ENCODE assay signal across 1 cellular context in the genomic region with DNA sequence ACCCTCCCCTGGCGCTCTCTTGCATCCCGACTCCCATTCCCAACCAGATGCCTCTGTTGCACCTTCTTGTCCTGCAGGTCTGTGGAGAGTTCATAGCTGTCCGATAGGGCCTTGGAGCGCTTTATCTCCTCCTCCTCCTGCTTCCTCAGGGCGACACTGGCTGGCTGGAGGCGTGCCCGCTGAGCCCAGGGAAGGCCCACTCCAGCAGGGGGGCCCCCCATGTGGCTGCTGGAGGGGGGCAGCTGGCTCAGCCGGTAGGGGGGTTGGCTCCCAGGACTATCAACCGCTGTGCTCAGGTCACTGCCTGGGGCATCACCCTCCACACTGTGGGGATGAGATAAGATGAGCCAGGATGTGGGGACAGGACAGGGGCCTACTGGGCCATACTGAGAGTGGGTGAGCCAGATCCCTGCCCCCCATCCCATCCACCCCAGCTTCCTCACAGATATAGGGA.
TF ChIP-seq lines count a peak whose summit lies in the region.

No MANE protein-coding gene starts in this region.

TF ChIP-seq in K562, 482 proteins besides CTCF, POLR2A, EP300 and RAD21 (continued from another document and continues in another):
- TF ChIP-seq, protein P1, sequence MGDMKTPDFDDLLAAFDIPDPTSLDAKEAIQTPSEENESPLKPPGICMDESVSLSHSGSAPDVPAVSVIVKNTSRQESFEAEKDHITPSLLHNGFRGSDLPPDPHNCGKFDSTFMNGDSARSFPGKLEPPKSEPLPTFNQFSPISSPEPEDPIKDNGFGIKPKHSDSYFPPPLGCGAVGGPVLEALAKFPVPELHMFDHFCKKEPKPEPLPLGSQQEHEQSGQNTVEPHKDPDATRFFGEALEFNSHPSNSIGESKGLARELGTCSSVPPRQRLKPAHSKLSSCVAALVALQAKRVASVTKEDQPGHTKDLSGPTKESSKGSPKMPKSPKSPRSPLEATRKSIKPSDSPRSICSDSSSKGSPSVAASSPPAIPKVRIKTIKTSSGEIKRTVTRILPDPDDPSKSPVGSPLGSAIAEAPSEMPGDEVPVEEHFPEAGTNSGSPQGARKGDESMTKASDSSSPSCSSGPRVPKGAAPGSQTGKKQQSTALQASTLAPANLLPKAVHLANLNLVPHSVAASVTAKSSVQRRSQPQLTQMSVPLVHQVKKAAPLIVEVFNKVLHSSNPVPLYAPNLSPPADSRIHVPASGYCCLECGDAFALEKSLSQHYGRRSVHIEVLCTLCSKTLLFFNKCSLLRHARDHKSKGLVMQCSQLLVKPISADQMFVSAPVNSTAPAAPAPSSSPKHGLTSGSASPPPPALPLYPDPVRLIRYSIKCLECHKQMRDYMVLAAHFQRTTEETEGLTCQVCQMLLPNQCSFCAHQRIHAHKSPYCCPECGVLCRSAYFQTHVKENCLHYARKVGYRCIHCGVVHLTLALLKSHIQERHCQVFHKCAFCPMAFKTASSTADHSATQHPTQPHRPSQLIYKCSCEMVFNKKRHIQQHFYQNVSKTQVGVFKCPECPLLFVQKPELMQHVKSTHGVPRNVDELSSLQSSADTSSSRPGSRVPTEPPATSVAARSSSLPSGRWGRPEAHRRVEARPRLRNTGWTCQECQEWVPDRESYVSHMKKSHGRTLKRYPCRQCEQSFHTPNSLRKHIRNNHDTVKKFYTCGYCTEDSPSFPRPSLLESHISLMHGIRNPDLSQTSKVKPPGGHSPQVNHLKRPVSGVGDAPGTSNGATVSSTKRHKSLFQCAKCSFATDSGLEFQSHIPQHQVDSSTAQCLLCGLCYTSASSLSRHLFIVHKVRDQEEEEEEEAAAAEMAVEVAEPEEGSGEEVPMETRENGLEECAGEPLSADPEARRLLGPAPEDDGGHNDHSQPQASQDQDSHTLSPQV (IDR thresholded peaks at IDR 0.05) = peak; percentile 53
- TF ChIP-seq SRSF3 (IDR thresholded peaks at IDR 0.05; ENCODE audit: insufficient read depth, low read length) (no peak), ZSCAN32 (CRISPR knock-in tag; IDR thresholded peaks at IDR 0.05) (no peak), NELFE (IDR thresholded peaks at IDR 0.05; ENCODE audit: insufficient read depth, insufficient read length) (no peak), ETV1 (tag; conservative IDR thresholded peaks at IDR 0.05; ENCODE audit: low read depth) (peak; percentile 38; the same call in 1 of the 2 replicates), THRAP3 (IDR thresholded peaks at IDR 0.05; ENCODE audit: borderline replicate concordance) (no peak), ZNF316 (IDR thresholded peaks at IDR 0.05) (no peak), TCF7L2 (IDR thresholded peaks at IDR 0.05; ENCODE audit: low read depth, low read length) (0 out of 2 replicates have a peak, but pooled peaks have one; percentile 27), RBBP5 (IDR thresholded peaks at IDR 0.05; ENCODE audit: borderline replicate concordance, insufficient read depth, low read length, poor library complexity, severe bottlenecking) (no peak), MYNN (IDR thresholded peaks at IDR 0.05) (peak; percentile 92), MYNN (CRISPR knock-in tag; IDR thresholded peaks at IDR 0.05) (no peak), LEF1 (IDR thresholded peaks at IDR 0.05) (peak; percentile 67; the same call in 1 of the 2 replicates), SP1 (CRISPR knock-in tag; IDR thresholded peaks at IDR 0.05) (0 out of 2 replicates have a peak, but pooled peaks have one; percentile 25), SRF (CRISPR knock-in tag; IDR thresholded peaks at IDR 0.05) (peak in 1 of 2 experiments; percentile 36; a peak in 1 of 4 replicates), CXXC5 (CRISPR knock-in tag; IDR thresholded peaks at IDR 0.05) (peak; percentile 56), HMG20B (CRISPR knock-in tag; IDR thresholded peaks at IDR 0.05) (no peak), CREB5 (CRISPR knock-in tag; IDR thresholded peaks at IDR 0.05) (no peak), ZNF41 (CRISPR knock-in tag; conservative IDR thresholded peaks at IDR 0.05) (no peak), ZNF583 (CRISPR knock-in tag; IDR thresholded peaks at IDR 0.05) (no peak), MYBL2 (IDR thresholded peaks at IDR 0.05; ENCODE audit: low read depth) (no peak), MYBL2 (CRISPR knock-in tag; IDR thresholded peaks at IDR 0.05; ENCODE audit: borderline replicate concordance) (no peak), TAL1 (IDR thresholded peaks at IDR 0.05) (peak; percentile 87), DACH1 (IDR thresholded peaks at IDR 0.05; ENCODE audit: partially characterized antibody) (peak; percentile 39), MEIS2 (IDR thresholded peaks at IDR 0.05; ENCODE audit: partially characterized antibody) (no peak), ERF (CRISPR knock-in tag; IDR thresholded peaks at IDR 0.05) (no peak), CLOCK (CRISPR knock-in tag; IDR thresholded peaks at IDR 0.05; ENCODE audit: borderline replicate concordance) (no peak), NBN (IDR thresholded peaks at IDR 0.05; ENCODE audit: low read depth) (peak; percentile 36; the same call in 1 of the 2 replicates), NFRKB (IDR thresholded peaks at IDR 0.05; ENCODE audit: low read depth) (no peak), ZNF212 (CRISPR knock-in tag; IDR thresholded peaks at IDR 0.05) (no peak), MTF1 (CRISPR knock-in tag; IDR thresholded peaks at IDR 0.05; ENCODE audit: borderline replicate concordance) (no peak), SLC30A9 (CRISPR knock-in tag; IDR thresholded peaks at IDR 0.05) (no peak), EGR1 (conservative IDR thresholded peaks at IDR 0.05) (peak; percentile 43), GATA2 (CRISPR knock-in tag; IDR thresholded peaks at IDR 0.05) (peak; percentile 73), PHTF2 (CRISPR knock-in tag; IDR thresholded peaks at IDR 0.05) (no peak), ZNF12 (CRISPR knock-in tag; IDR thresholded peaks at IDR 0.05) (no peak), ZNF75A (CRISPR knock-in tag; IDR thresholded peaks at IDR 0.05) (no peak), POLR3G (IDR thresholded peaks at IDR 0.05; ENCODE audit: extremely low read depth, insufficient read length, insufficient replicate concordance) (no peak), ZNF175 (CRISPR knock-in tag; IDR thresholded peaks at IDR 0.05; ENCODE audit: low read depth) (0 out of 2 replicates have a peak, but pooled peaks have one; percentile 57), SMARCA4 (IDR thresholded peaks at IDR 0.05) (peak; percentile 68), ZNF311 (CRISPR knock-in tag; IDR thresholded peaks at IDR 0.05) (no peak), ZNF121 (CRISPR knock-in tag; conservative IDR thresholded peaks at IDR 0.05) (no peak), ZNF76 (CRISPR knock-in tag; IDR thresholded peaks at IDR 0.05; ENCODE audit: borderline replicate concordance) (no peak), NEUROD1 (IDR thresholded peaks at IDR 0.05; ENCODE audit: borderline replicate concordance, low read depth, low read length, partially characterized antibody) (peak; percentile 28), ZNF551 (CRISPR knock-in tag; IDR thresholded peaks at IDR 0.05) (no peak), NR2C1 (IDR thresholded peaks at IDR 0.05) (no peak), NR2C1 (tag; IDR thresholded peaks at IDR 0.05) (no peak), ATF7 (IDR thresholded peaks at IDR 0.05) (peak; percentile 65; the same call in 1 of the 2 replicates), RHOXF2B (CRISPR knock-in tag; conservative IDR thresholded peaks at IDR 0.05) (no peak), SIX5 (IDR thresholded peaks at IDR 0.05; ENCODE audit: borderline replicate concordance in 1 of 2, insufficient read depth in 1 of 2, low read depth in 1 of 2, low read length in 2 of 2) (no peak)
- TF ChIP-seq, protein P2, sequence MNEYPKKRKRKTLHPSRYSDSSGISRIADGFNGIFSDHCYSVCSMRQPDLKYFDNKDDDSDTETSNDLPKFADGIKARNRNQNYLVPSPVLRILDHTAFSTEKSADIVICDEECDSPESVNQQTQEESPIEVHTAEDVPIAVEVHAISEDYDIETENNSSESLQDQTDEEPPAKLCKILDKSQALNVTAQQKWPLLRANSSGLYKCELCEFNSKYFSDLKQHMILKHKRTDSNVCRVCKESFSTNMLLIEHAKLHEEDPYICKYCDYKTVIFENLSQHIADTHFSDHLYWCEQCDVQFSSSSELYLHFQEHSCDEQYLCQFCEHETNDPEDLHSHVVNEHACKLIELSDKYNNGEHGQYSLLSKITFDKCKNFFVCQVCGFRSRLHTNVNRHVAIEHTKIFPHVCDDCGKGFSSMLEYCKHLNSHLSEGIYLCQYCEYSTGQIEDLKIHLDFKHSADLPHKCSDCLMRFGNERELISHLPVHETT (CRISPR knock-in tag; conservative IDR thresholded peaks at IDR 0.05 in 1 of 2, IDR thresholded peaks at IDR 0.05 in 1 of 2) = peak in 1 of 2 experiments; percentile 43; a peak in 1 of 4 replicates
- TF ChIP-seq, protein P3, sequence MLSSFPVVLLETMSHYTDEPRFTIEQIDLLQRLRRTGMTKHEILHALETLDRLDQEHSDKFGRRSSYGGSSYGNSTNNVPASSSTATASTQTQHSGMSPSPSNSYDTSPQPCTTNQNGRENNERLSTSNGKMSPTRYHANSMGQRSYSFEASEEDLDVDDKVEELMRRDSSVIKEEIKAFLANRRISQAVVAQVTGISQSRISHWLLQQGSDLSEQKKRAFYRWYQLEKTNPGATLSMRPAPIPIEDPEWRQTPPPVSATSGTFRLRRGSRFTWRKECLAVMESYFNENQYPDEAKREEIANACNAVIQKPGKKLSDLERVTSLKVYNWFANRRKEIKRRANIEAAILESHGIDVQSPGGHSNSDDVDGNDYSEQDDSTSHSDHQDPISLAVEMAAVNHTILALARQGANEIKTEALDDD (IDR thresholded peaks at IDR 0.05) = no peak
- TF ChIP-seq, protein P4, sequence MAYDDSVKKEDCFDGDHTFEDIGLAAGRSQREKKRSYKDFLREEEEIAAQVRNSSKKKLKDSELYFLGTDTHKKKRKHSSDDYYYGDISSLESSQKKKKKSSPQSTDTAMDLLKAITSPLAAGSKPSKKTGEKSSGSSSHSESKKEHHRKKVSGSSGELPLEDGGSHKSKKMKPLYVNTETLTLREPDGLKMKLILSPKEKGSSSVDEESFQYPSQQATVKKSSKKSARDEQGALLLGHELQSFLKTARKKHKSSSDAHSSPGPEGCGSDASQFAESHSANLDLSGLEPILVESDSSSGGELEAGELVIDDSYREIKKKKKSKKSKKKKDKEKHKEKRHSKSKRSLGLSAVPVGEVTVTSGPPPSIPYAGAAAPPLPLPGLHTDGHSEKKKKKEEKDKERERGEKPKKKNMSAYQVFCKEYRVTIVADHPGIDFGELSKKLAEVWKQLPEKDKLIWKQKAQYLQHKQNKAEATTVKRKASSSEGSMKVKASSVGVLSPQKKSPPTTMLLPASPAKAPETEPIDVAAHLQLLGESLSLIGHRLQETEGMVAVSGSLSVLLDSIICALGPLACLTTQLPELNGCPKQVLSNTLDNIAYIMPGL (CRISPR knock-in tag; IDR thresholded peaks at IDR 0.05) = no peak
- TF ChIP-seq, protein P5, sequence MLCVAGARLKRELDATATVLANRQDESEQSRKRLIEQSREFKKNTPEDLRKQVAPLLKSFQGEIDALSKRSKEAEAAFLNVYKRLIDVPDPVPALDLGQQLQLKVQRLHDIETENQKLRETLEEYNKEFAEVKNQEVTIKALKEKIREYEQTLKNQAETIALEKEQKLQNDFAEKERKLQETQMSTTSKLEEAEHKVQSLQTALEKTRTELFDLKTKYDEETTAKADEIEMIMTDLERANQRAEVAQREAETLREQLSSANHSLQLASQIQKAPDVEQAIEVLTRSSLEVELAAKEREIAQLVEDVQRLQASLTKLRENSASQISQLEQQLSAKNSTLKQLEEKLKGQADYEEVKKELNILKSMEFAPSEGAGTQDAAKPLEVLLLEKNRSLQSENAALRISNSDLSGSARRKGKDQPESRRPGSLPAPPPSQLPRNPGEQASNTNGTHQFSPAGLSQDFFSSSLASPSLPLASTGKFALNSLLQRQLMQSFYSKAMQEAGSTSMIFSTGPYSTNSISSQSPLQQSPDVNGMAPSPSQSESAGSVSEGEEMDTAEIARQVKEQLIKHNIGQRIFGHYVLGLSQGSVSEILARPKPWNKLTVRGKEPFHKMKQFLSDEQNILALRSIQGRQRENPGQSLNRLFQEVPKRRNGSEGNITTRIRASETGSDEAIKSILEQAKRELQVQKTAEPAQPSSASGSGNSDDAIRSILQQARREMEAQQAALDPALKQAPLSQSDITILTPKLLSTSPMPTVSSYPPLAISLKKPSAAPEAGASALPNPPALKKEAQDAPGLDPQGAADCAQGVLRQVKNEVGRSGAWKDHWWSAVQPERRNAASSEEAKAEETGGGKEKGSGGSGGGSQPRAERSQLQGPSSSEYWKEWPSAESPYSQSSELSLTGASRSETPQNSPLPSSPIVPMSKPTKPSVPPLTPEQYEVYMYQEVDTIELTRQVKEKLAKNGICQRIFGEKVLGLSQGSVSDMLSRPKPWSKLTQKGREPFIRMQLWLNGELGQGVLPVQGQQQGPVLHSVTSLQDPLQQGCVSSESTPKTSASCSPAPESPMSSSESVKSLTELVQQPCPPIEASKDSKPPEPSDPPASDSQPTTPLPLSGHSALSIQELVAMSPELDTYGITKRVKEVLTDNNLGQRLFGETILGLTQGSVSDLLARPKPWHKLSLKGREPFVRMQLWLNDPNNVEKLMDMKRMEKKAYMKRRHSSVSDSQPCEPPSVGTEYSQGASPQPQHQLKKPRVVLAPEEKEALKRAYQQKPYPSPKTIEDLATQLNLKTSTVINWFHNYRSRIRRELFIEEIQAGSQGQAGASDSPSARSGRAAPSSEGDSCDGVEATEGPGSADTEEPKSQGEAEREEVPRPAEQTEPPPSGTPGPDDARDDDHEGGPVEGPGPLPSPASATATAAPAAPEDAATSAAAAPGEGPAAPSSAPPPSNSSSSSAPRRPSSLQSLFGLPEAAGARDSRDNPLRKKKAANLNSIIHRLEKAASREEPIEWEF (CRISPR knock-in tag; IDR thresholded peaks at IDR 0.05) = no peak
